ENCODE assay signal across 29 cellular contexts in genomic region chr6:113434641-113435040, GRCh38.
"Had no signal": no experiment of that assay in that cellular context is flagged by ENCODE, and none has a peak within 500 bp of the region (broad histone marks: within the 10 kb centered on the region; RNA-seq: fewer than 3 reads in every experiment).

No MANE protein-coding gene starts in this region.

- H3K36me3 Mint-ChIP-seq: activated naive CD4-positive, alpha-beta T cell treated with anti-CD3 and anti-CD28 coated beads, Interleukin-2, amount 10 ng/mL, durations not matched to agents 7 days and 5 days; activated naive CD8-positive, alpha-beta T cell; WTC11 had no signal

- H3K4me1 Mint-ChIP-seq: activated CD4-positive, alpha-beta memory T cell treated with anti-CD3 and anti-CD28 coated beads, Interleukin-2, amount 10 ng/mL, durations not matched to agents 7 days and 5 days; activated CD4-positive, alpha-beta T cell treated with anti-CD3 and anti-CD28 coated beads, Interleukin-2, amount 10 ng/mL, durations not matched to agents 7 days and 5 days; activated naive CD4-positive, alpha-beta T cell treated with anti-CD3 and anti-CD28 coated beads, Interleukin-2, amount 10 ng/mL, durations not matched to agents 7 days and 5 days had no signal

- DNase-seq: activated CD4-positive, alpha-beta memory T cell treated with anti-CD3 and anti-CD28 coated beads, Interleukin-2, amount 10 ng/mL, durations not matched to agents 7 days and 5 days; activated CD4-positive, alpha-beta T cell treated with anti-CD3 and anti-CD28 coated beads for 1 hour; activated CD4-positive, alpha-beta T cell treated with anti-CD3 and anti-CD28 coated beads for 4 hours; activated CD4-positive, alpha-beta T cell treated with anti-CD3 and anti-CD28 coated beads, Interleukin-2, amount 10 ng/mL, durations not matched to agents 7 days and 5 days; activated CD4-positive, alpha-beta T cell treated with anti-CD3 and anti-CD28 coated beads, Interleukin-2, amount 50 U/mL, for 4 hours; activated CD8-positive, alpha-beta memory T cell treated with anti-CD3 and anti-CD28 coated beads, Interleukin-2, amount 50 U/mL, for 48 hours; activated gamma-delta T cell; activated naive CD4-positive, alpha-beta T cell; activated naive CD4-positive, alpha-beta T cell treated with anti-CD3 and anti-CD28 coated beads, Interleukin-2, amount 10 ng/mL, durations not matched to agents 7 days and 5 days; activated T-cell treated with anti-CD3 and anti-CD28 coated beads for 4 hours; activated T-cell treated with anti-CD3 and anti-CD28 coated beads, Interleukin-2, amount 50 U/mL, for 24 hours; activated T-cell treated with anti-CD3 and anti-CD28 coated beads, Interleukin-2, amount 50 U/mL, for 72 hours; amniotic stem cell; anterior cingulate cortex; brain microvascular endothelial cell; caudate nucleus; cortex of kidney; dermis blood vessel endothelial cell; effector CD8-positive, alpha-beta T cell; foreskin fibroblast; head of caudate nucleus; T-helper 2 cell had no signal

- H3K27ac Mint-ChIP-seq: activated CD4-positive, alpha-beta memory T cell treated with anti-CD3 and anti-CD28 coated beads, Interleukin-2, amount 10 ng/mL, durations not matched to agents 7 days and 5 days; activated CD4-positive, alpha-beta T cell treated with anti-CD3 and anti-CD28 coated beads, Interleukin-2, amount 10 ng/mL, durations not matched to agents 7 days and 5 days; activated naive CD4-positive, alpha-beta T cell treated with anti-CD3 and anti-CD28 coated beads, Interleukin-2, amount 10 ng/mL, durations not matched to agents 7 days and 5 days; activated naive CD8-positive, alpha-beta T cell; activated T-cell treated with anti-CD3 and anti-CD28 coated beads, Interleukin-2, amount 50 U/mL, for 24 hours; activated T-cell treated with anti-CD3 and anti-CD28 coated beads, Interleukin-2, amount 50 U/mL, for 72 hours; WTC11 had no signal

- H3K27me3 ChIP-seq: brain microvascular endothelial cell had no signal

- H3K27me3 Mint-ChIP-seq: activated CD4-positive, alpha-beta memory T cell treated with anti-CD3 and anti-CD28 coated beads, Interleukin-2, amount 10 ng/mL, durations not matched to agents 7 days and 5 days; activated CD4-positive, alpha-beta T cell treated with anti-CD3 and anti-CD28 coated beads, Interleukin-2, amount 10 ng/mL, durations not matched to agents 7 days and 5 days; activated naive CD4-positive, alpha-beta T cell treated with anti-CD3 and anti-CD28 coated beads, Interleukin-2, amount 10 ng/mL, durations not matched to agents 7 days and 5 days; activated naive CD8-positive, alpha-beta T cell; activated T-cell treated with anti-CD3 and anti-CD28 coated beads, Interleukin-2, amount 50 U/mL, for 24 hours had no signal

- H3K36me3 ChIP-seq: brain microvascular endothelial cell had no signal

- H3K4me3 Mint-ChIP-seq: activated CD4-positive, alpha-beta memory T cell treated with anti-CD3 and anti-CD28 coated beads, Interleukin-2, amount 10 ng/mL, durations not matched to agents 7 days and 5 days; activated CD4-positive, alpha-beta T cell treated with anti-CD3 and anti-CD28 coated beads, Interleukin-2, amount 10 ng/mL, durations not matched to agents 7 days and 5 days; activated naive CD4-positive, alpha-beta T cell treated with anti-CD3 and anti-CD28 coated beads, Interleukin-2, amount 10 ng/mL, durations not matched to agents 7 days and 5 days; activated naive CD8-positive, alpha-beta T cell; activated T-cell treated with anti-CD3 and anti-CD28 coated beads, Interleukin-2, amount 50 U/mL, for 24 hours; activated T-cell treated with anti-CD3 and anti-CD28 coated beads, Interleukin-2, amount 50 U/mL, for 72 hours; WTC11 had no signal

- ATAC-seq: activated T-cell treated with anti-CD3 and anti-CD28 coated beads, Interleukin-2, amount 50 U/mL, for 72 hours; esophagus mucosa; WTC11 had no signal

- FAIRE-seq: astrocyte, colon, endometrium, frontal cortex had no signal

- H3K9me3 Mint-ChIP-seq: activated CD4-positive, alpha-beta memory T cell treated with anti-CD3 and anti-CD28 coated beads, Interleukin-2, amount 10 ng/mL, durations not matched to agents 7 days and 5 days; activated CD4-positive, alpha-beta T cell treated with anti-CD3 and anti-CD28 coated beads, Interleukin-2, amount 10 ng/mL, durations not matched to agents 7 days and 5 days; activated naive CD4-positive, alpha-beta T cell treated with anti-CD3 and anti-CD28 coated beads, Interleukin-2, amount 10 ng/mL, durations not matched to agents 7 days and 5 days; activated T-cell treated with anti-CD3 and anti-CD28 coated beads, Interleukin-2, amount 50 U/mL, for 24 hours; activated T-cell treated with anti-CD3 and anti-CD28 coated beads, Interleukin-2, amount 50 U/mL, for 72 hours had no signal

- H3K27ac ChIP-seq: brain microvascular endothelial cell had no signal
